ENCODE assay signal across 13 cellular contexts in the genomic region with DNA sequence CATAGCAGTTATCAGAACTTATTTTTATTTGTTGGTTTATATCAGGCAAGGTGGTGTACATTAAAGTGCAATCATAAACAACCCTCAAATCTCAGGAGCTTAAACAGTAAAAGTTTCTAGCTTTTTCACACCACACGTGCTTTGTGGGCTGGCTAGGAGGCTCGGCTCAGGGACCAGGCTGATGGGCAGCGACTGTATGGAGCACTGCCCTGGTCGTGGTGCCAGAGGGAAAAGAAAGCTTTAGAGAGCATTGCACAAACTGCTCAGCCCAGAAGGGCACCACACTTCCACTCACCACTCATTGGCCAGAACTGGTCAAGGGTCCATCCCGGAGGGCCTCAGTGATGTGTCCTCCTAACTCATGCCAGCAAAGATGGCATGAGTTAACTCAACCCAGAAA.
A peak's percentile ranks its signal among the peaks of the same experiment; 100 is the strongest.
DNase-seq lines count a peak whose midpoint lies in the region; ATAC-seq and TF ChIP-seq lines count a peak whose summit lies in the region.
"Had no signal": no experiment of that assay in that cellular context is flagged by ENCODE, and none has a peak within 500 bp of the region (broad histone marks: within the 10 kb centered on the region; RNA-seq: fewer than 3 reads in every experiment).

No MANE protein-coding gene starts in this region.

- peak in 2 of 8 donors; percentile 3 to 24 for ATAC-seq in heart right ventricle
- ATAC-seq in psoas muscle, result peak; percentile 26 to 39 (median 33)
- no peak for ATAC-seq in HG02970 (IDR thresholded peaks at IDR 0.05; ENCODE audit: low FRiP score, unreplicated experiment)
- no peak for ATAC-seq in GM18498 (IDR thresholded peaks at IDR 0.05; ENCODE audit: unreplicated experiment)
- ATAC-seq: K562 had no signal

- TF ChIP-seq CTCF in OCI-LY1 (IDR thresholded peaks at IDR 0.05; ENCODE audit: low read length) (no peak), breast epithelium (IDR thresholded peaks at IDR 0.05) (no peak), heart right ventricle (IDR thresholded peaks at IDR 0.05) (no peak), psoas muscle (IDR thresholded peaks at IDR 0.05) (no peak)

- TF ChIP-seq POLR2A in breast epithelium (IDR thresholded peaks at IDR 0.05), result no peak

- intact Hi-C loops in breast epithelium (cut with DNase I; ENCODE audit: low total_unique reads) (no loop called here), heart right ventricle (cut with DNase I) (loop anchor here in 2 of 10 donors (10.0 kb wide), 4 partner anchors 283 to 493 kb away; no protein-coding TSS in a partner anchor), psoas muscle (cut with DNase I) (loop anchor here in 1 of 2 donors (5.0 to 10.0 kb wide), 3 partner anchors 71 to 363 kb away; no protein-coding TSS in a partner anchor)

- H3F3A ChIP-seq in OCI-LY1 (ENCODE audit: insufficient read depth, low read length), result no peaks in the 10 kb centered on the region

- no peaks in the 10 kb centered on the region for H3K9me2 ChIP-seq in OCI-LY1 (ENCODE audit: low read depth, low read length)

- H2AFZ ChIP-seq in OCI-LY1 (ENCODE audit: low read length), result no peak overlapping the region

- no peak for DNase-seq in breast epithelium (ENCODE audit: low spot score in 2 of 2)
- DNase-seq in heart right ventricle, result no peak
- peak in 1 of 2 donors; percentile 66 for DNase-seq in psoas muscle
- no peak for DNase-seq in GF-D8 (lab: John Stamatoyannopoulos, UW)
- DNase-seq: CD4-positive, alpha-beta memory T cell; HCEC 1CT; NCI-H2081; SIG-M5 had no signal

- H3K9ac ChIP-seq in OCI-LY1 (ENCODE audit: low read length), result no peak overlapping the region
- H3K9ac ChIP-seq: BLaER1 had no signal

- H3K4me2 ChIP-seq in OCI-LY1 (ENCODE audit: low read length), result peak overlapping the region; percentile 58; the same call in 1 of the 2 replicates
- H3K4me2 ChIP-seq: BLaER1 had no signal

- WGBS in heart right ventricle, 2 donors, result 84 to 86% methylated on average over 5 of the region's 5 CpGs
- 47 to 74% (median 56%) methylated on average over 5 of the region's 5 CpGs for WGBS in psoas muscle, 3 donors

- peaks cover 18% of the 10 kb centered on the region for H3K4me1 ChIP-seq in OCI-LY1 (ENCODE audit: insufficient read depth, low read length, severe bottlenecking)
- H3K4me1 ChIP-seq in breast epithelium, result no peaks in the 10 kb centered on the region
- peaks cover 0 to 21% (median 12%) of the 10 kb centered on the region in 9 donors for H3K4me1 ChIP-seq in heart right ventricle
- peaks cover 25% of the 10 kb centered on the region for H3K4me1 ChIP-seq in psoas muscle
- H3K4me1 ChIP-seq: BLaER1 had no signal

- H3K79me2 ChIP-seq in OCI-LY1 (ENCODE audit: insufficient read depth, low read length), result no peaks in the 10 kb centered on the region

- no peak overlapping the region for H3K4me3 ChIP-seq in OCI-LY1 (ENCODE audit: low read depth, low read length, poor library complexity, severe bottlenecking)
- H3K4me3 ChIP-seq in breast epithelium, result no peak overlapping the region
- no peak overlapping the region for H3K4me3 ChIP-seq in heart right ventricle
- no peak overlapping the region for H3K4me3 ChIP-seq in psoas muscle
- H3K4me3 ChIP-seq: BLaER1, K562 had no signal

- H3K36me3 ChIP-seq in OCI-LY1 (ENCODE audit: insufficient read depth, low read length) (no peaks in the 10 kb centered on the region; the same call in 1 of the 2 replicates), breast epithelium (no peaks in the 10 kb centered on the region), heart right ventricle (no peaks in the 10 kb centered on the region), psoas muscle (ENCODE audit: insufficient read depth in 1 of 2, low read depth in 1 of 2) (no peaks in the 10 kb centered on the region)
- H3K36me3 ChIP-seq: BLaER1 had no signal

- no peaks in the 10 kb centered on the region for H4K20me1 ChIP-seq in OCI-LY1 (ENCODE audit: insufficient read depth, low read length)
- H4K20me1 ChIP-seq: BLaER1 had no signal

- H3K9me3 ChIP-seq in OCI-LY1 (ENCODE audit: low read length) (no peaks in the 10 kb centered on the region), breast epithelium (no peaks in the 10 kb centered on the region), heart right ventricle (no peaks in the 10 kb centered on the region), psoas muscle (no peaks in the 10 kb centered on the region)
- H3K9me3 ChIP-seq: BLaER1 had no signal

- H3K27ac ChIP-seq in OCI-LY1 (ENCODE audit: low read depth, low read length, poor library complexity, severe bottlenecking) (no peak overlapping the region), breast epithelium (peak overlapping the region; percentile 86 to 89), heart right ventricle (peak overlapping the region; percentile 43 to 77 (median 70)), psoas muscle (peak overlapping the region; percentile 92)
- H3K27ac ChIP-seq: BLaER1 had no signal

- H3K27me3 ChIP-seq in OCI-LY1 (ENCODE audit: insufficient read depth, low read length) (no peaks in the 10 kb centered on the region; the same call in 1 of the 2 replicates), breast epithelium (no peaks in the 10 kb centered on the region), heart right ventricle (no peaks in the 10 kb centered on the region), psoas muscle (ENCODE audit: insufficient read depth in 3 of 3, low read length in 2 of 3) (no peaks in the 10 kb centered on the region)
- H3K27me3 ChIP-seq: BLaER1 had no signal

Comparison
In these comparisons a context has a peak if more than half of its experiments do, and no peak if none do; other contexts are left out.
1. ATAC-seq: peak in psoas muscle (4 of 4); none in HG02970 (single experiment) and GM18498 (single experiment).